ENCODE assay signal across 1 cellular context in genomic region chr13:79281335-79281734, GRCh38.
TF ChIP-seq lines count a peak whose summit lies in the region.

No MANE protein-coding gene starts in this region.

TF ChIP-seq in WTC11, 78 proteins besides CTCF, POLR2A, EP300 and RAD21 (continued from another document):
- TF ChIP-seq PRDM15 (CRISPR knock-in tag; IDR thresholded peaks at IDR 0.05) (no peak), NR2C2 (CRISPR knock-in tag; IDR thresholded peaks at IDR 0.05) (no peak), SP1 (CRISPR knock-in tag; conservative IDR thresholded peaks at IDR 0.05) (no peak), KAT7 (CRISPR knock-in tag; IDR thresholded peaks at IDR 0.05; ENCODE audit: borderline replicate concordance) (no peak), ELF4 (CRISPR knock-in tag; IDR thresholded peaks at IDR 0.05; ENCODE audit: low read depth) (no peak), ZBTB21 (CRISPR knock-in tag; IDR thresholded peaks at IDR 0.05; ENCODE audit: borderline replicate concordance) (peak; percentile 77; the same call in 1 of the 2 replicates), GTF2I (CRISPR knock-in tag; conservative IDR thresholded peaks at IDR 0.05) (no peak), GRHL2 (CRISPR knock-in tag; IDR thresholded peaks at IDR 0.05; ENCODE audit: insufficient replicate concordance, severe bottlenecking) (no peak), ZBTB43 (CRISPR knock-in tag; IDR thresholded peaks at IDR 0.05) (peak; percentile 10; the same call in 1 of the 2 replicates), SMAD4 (CRISPR knock-in tag; IDR thresholded peaks at IDR 0.05) (no peak), ETV6 (CRISPR knock-in tag; IDR thresholded peaks at IDR 0.05) (peak; percentile 59; the same call in 1 of the 2 replicates), ZNF423 (CRISPR knock-in tag; IDR thresholded peaks at IDR 0.05) (peak; percentile 13; the same call in 1 of the 2 replicates), MLX (CRISPR knock-in tag; IDR thresholded peaks at IDR 0.05) (no peak), NFATC4 (CRISPR knock-in tag; IDR thresholded peaks at IDR 0.05) (no peak)
TF ChIP-seq in WTC11: peak in this region for 16.
